10 cellular contexts compared by ENCODE assay signal in the genomic region with DNA sequence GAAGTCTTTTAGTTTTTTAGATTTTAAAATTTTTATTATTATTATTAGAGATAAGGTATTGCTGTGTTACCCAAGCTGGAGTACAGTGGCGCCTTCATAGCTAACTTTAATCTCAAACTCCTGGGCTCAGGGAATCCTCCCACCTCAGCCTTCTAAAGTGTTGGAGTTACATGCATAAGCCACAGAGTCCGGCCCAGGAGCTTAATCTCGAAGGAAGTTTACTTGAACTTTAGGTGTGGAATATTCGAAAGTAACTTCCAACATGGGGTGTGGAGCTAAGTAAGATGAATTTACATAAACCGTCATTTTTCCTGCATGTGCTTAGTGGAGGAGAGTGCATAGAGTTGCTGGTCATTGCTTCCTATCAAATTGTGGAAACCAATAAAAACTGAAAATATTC. TPM values are rescaled to one million over a fixed set of nuclear protein-coding genes. Genes with fewer than 3 reads are reported as not detected.
A peak's percentile ranks its signal among the peaks of the same experiment; 100 is the strongest.
DNase-seq lines count a peak whose midpoint lies in the region; ATAC-seq and TF ChIP-seq lines count a peak whose summit lies in the region.
"Had no signal": no experiment of that assay in that cellular context is flagged by ENCODE, and none has a peak within 500 bp of the region (broad histone marks: within the 10 kb centered on the region; RNA-seq: fewer than 3 reads in every experiment).

No MANE protein-coding gene starts in this region.

- TF ChIP-seq CTCF in glutamatergic neuron (IDR thresholded peaks at IDR 0.05; ENCODE audit: partially characterized antibody, unreplicated experiment) (no peak), testis (IDR thresholded peaks at IDR 0.05) (no peak)

- H3K27ac ChIP-seq in testis: peak overlapping the region in 1 of 2 donors; percentile 28

- CTCF ChIA-PET in activated CD4-positive, alpha-beta memory T cell treated with anti-CD3 and anti-CD28 coated beads for 36 hours (lab: Charles Lee): interaction anchor here (0.8 to 3.3 kb wide), 16 partner anchors 9 to 569 kb away, joined by 3 to 36 read pairs (median 4); a partner anchor contains a TSS

- 29 to 36% methylated on average over 5 of the region's 5 CpGs for WGBS in testis, 2 donors

- ATAC-seq in activated T-cell treated with anti-CD3 and anti-CD28 coated beads, Interleukin-2, amount 50 U/mL, for 72 hours (replicated peaks in 1 of 2): no peak
- ATAC-seq in GM21825 (IDR thresholded peaks at IDR 0.05; ENCODE audit: unreplicated experiment): no peak

- peaks cover 5% of the 10 kb centered on the region for H3K4me1 ChIP-seq in testis

- no peaks in the 10 kb centered on the region for H3K9me3 Mint-ChIP-seq in activated T-cell treated with anti-CD3 and anti-CD28 coated beads, Interleukin-2, amount 50 U/mL, for 72 hours
- no peaks in the 10 kb centered on the region for H3K9me3 Mint-ChIP-seq in activated CD4-positive, alpha-beta memory T cell treated with anti-CD3 and anti-CD28 coated beads for 36 hours
- peaks cover 8% of the 10 kb centered on the region for H3K9me3 Mint-ChIP-seq in glutamatergic neuron (ENCODE audit: unreplicated experiment)

- intact Hi-C loops in activated CD4-positive, alpha-beta memory T cell treated with anti-CD3 and anti-CD28 coated beads for 36 hours (cut with micrococcal nuclease): loop anchor here (10.0 kb wide), 1 partner anchor 374 kb away; no protein-coding TSS in a partner anchor
- intact Hi-C loops in testis (cut with DNase I; ENCODE audit: low total_unique reads): no loop called here

- POLR2A ChIA-PET in activated CD4-positive, alpha-beta memory T cell treated with anti-CD3 and anti-CD28 coated beads for 36 hours (lab: Charles Lee): interaction anchor here (0.7 to 2.4 kb wide), 3 partner anchors 25 to 115 kb away, joined by 3 to 8 read pairs (median 6); a partner anchor contains a TSS

- H3K4me3 ChIP-seq in testis: peak overlapping the region in 1 of 2 donors; percentile 92

- no peaks in the 10 kb centered on the region for H3K27me3 Mint-ChIP-seq in activated T-cell treated with anti-CD3 and anti-CD28 coated beads, Interleukin-2, amount 50 U/mL, for 72 hours (ENCODE audit: low read depth)
- H3K27me3 Mint-ChIP-seq in activated CD4-positive, alpha-beta memory T cell treated with anti-CD3 and anti-CD28 coated beads for 36 hours: no peaks in the 10 kb centered on the region
- H3K27me3 Mint-ChIP-seq in glutamatergic neuron (ENCODE audit: unreplicated experiment): peaks cover 2% of the 10 kb centered on the region

- no peak for DNase-seq in activated T-cell treated with anti-CD3 and anti-CD28 coated beads, Interleukin-2, amount 50 U/mL, for 72 hours
- DNase-seq in activated T-cell treated with anti-CD3 and anti-CD28 coated beads, Interleukin-2, amount 50 U/mL, for 1 hour: no peak
- no peak for DNase-seq in activated CD4-positive, alpha-beta memory T cell treated with anti-CD3 and anti-CD28 coated beads for 36 hours
- no peak for DNase-seq in glutamatergic neuron
- DNase-seq in testis: peak; percentile 38
- DNase-seq in SIG-M5 (lab: John Stamatoyannopoulos, UW): no peak
- DNase-seq in midbrain (lab: John Stamatoyannopoulos, UW): no peak
- DNase-seq: COR-L47, T1000 had no signal

- H3K27ac Mint-ChIP-seq in activated T-cell treated with anti-CD3 and anti-CD28 coated beads, Interleukin-2, amount 50 U/mL, for 72 hours: peak overlapping the region; percentile 100
- H3K27ac Mint-ChIP-seq in activated CD4-positive, alpha-beta memory T cell treated with anti-CD3 and anti-CD28 coated beads for 36 hours: peak overlapping the region; percentile 98
- peak overlapping the region; percentile 100 for H3K27ac Mint-ChIP-seq in glutamatergic neuron (ENCODE audit: unreplicated experiment)

- H3K36me3 Mint-ChIP-seq in activated T-cell treated with anti-CD3 and anti-CD28 coated beads, Interleukin-2, amount 50 U/mL, for 72 hours (ENCODE audit: insufficient read depth in 2 of 2): peaks cover 0 to 4% of the 10 kb centered on the region in 2 donors
- peaks cover 7% of the 10 kb centered on the region for H3K36me3 Mint-ChIP-seq in activated CD4-positive, alpha-beta memory T cell treated with anti-CD3 and anti-CD28 coated beads for 36 hours
- no peaks in the 10 kb centered on the region for H3K36me3 Mint-ChIP-seq in glutamatergic neuron (ENCODE audit: unreplicated experiment)

- no peak for TF ChIP-seq POLR2A in testis (IDR thresholded peaks at IDR 0.05)

- no peaks in the 10 kb centered on the region for H3K9me3 ChIP-seq in testis

- no peaks in the 10 kb centered on the region for H3K27me3 ChIP-seq in testis

- no peaks in the 10 kb centered on the region for H3K36me3 ChIP-seq in testis (ENCODE audit: low read depth, missing control alignments)

- H3K4me3 Mint-ChIP-seq in activated T-cell treated with anti-CD3 and anti-CD28 coated beads, Interleukin-2, amount 50 U/mL, for 72 hours: peak overlapping the region; percentile 89 to 100
- peak overlapping the region; percentile 93 for H3K4me3 Mint-ChIP-seq in activated CD4-positive, alpha-beta memory T cell treated with anti-CD3 and anti-CD28 coated beads for 36 hours
- H3K4me3 Mint-ChIP-seq in glutamatergic neuron (ENCODE audit: unreplicated experiment): peak overlapping the region; percentile 98

- H3K4me1 Mint-ChIP-seq in activated T-cell treated with anti-CD3 and anti-CD28 coated beads, Interleukin-2, amount 50 U/mL, for 72 hours (ENCODE audit: low read depth): peaks cover 49% of the 10 kb centered on the region
- H3K4me1 Mint-ChIP-seq in activated CD4-positive, alpha-beta memory T cell treated with anti-CD3 and anti-CD28 coated beads for 36 hours (ENCODE audit: low read depth): peaks cover 39% of the 10 kb centered on the region
- H3K4me1 Mint-ChIP-seq in glutamatergic neuron (ENCODE audit: low read depth, unreplicated experiment): peaks cover 12% of the 10 kb centered on the region

RNA-seq across cellular contexts. Expression of a gene that starts 1.4 kb away (rescaled TPM):
- total RNA-seq in activated T-cell treated with anti-CD3 and anti-CD28 coated beads, Interleukin-2, amount 50 U/mL, for 72 hours: 10 to 100 TPM; 75.6 to 77.7 TPM
- 10 to 100 TPM; 49.9 to 51.0 TPM for total RNA-seq in activated CD4-positive, alpha-beta memory T cell treated with anti-CD3 and anti-CD28 coated beads for 36 hours
- 87.7 TPM for total RNA-seq in glutamatergic neuron (ENCODE audit: unreplicated experiment)
- total RNA-seq in testis: 100 to 1,000 TPM; 176 to 203 TPM
- polyA plus RNA-seq in testis (ENCODE audit: insufficient read depth, low read depth, low replicate concordance): 224 TPM

RNA-seq across cellular contexts. Expression of a gene that starts 1.8 kb away (rescaled TPM):
- total RNA-seq in activated T-cell treated with anti-CD3 and anti-CD28 coated beads, Interleukin-2, amount 50 U/mL, for 72 hours: 1 to 10 TPM; 4.2 to 7.3 TPM
- total RNA-seq in activated CD4-positive, alpha-beta memory T cell treated with anti-CD3 and anti-CD28 coated beads for 36 hours: 1 to 10 TPM; 3.1 TPM
- 11.1 TPM for total RNA-seq in glutamatergic neuron (ENCODE audit: unreplicated experiment)
- total RNA-seq in testis: 10 to 100 TPM; 12.9 to 14.3 TPM
- 25.2 TPM for polyA plus RNA-seq in testis (ENCODE audit: insufficient read depth, low read depth, low replicate concordance)

RNA-seq across cellular contexts. Expression of a gene that starts 25.0 kb away (rescaled TPM):
- total RNA-seq in activated T-cell treated with anti-CD3 and anti-CD28 coated beads, Interleukin-2, amount 50 U/mL, for 72 hours: 10 to 100 TPM; 32.2 to 35.2 TPM
- total RNA-seq in activated CD4-positive, alpha-beta memory T cell treated with anti-CD3 and anti-CD28 coated beads for 36 hours: 10 to 100 TPM; 22.5 to 24.1 TPM
- total RNA-seq in glutamatergic neuron (ENCODE audit: unreplicated experiment) (49.0 TPM), testis (10 to 100 TPM; 55.6 to 68.3 TPM)
- 28.0 TPM for polyA plus RNA-seq in testis (ENCODE audit: insufficient read depth, low read depth, low replicate concordance)
